Comparison of ENCODE assay signal across 8 cellular contexts in genomic region chr14:24187538-24187915, GRCh38. TPM values are rescaled to one million over a fixed set of nuclear protein-coding genes. Genes with fewer than 3 reads are reported as not detected.
DNase-seq lines count a peak whose midpoint lies in the region; ATAC-seq and TF ChIP-seq lines count a peak whose summit lies in the region.

No MANE protein-coding gene starts in this region.

- no peak for TF ChIP-seq POLR2A in gastroesophageal sphincter (IDR thresholded peaks at IDR 0.05)

- POLR2A ChIA-PET in WTC11 (lab: Charles Lee), result interaction anchor here (0.6 to 1.7 kb wide), 3 partner anchors 55 to 667 kb away, joined by 3 to 8 read pairs (median 7); partner anchors contain the start of genes DCAF11, NRL and TINF2

- DNase-seq in activated CD4-positive, alpha-beta T cell treated with anti-CD3 and anti-CD28 coated beads, Interleukin-2, amount 10 ng/mL, durations not matched to agents 24 days and 14 days, result no peak
- no peak for DNase-seq in activated CD4-positive, alpha-beta T cell treated with anti-CD3 and anti-CD28 coated beads, Interleukin-2, amount 50 U/mL, for 48 hours
- no peak for DNase-seq in WTC11 (ENCODE audit: low spot score)
- DNase-seq in stimulated activated effector memory CD8-positive, alpha-beta T cell treated with anti-CD3 and anti-CD28 coated beads, Interleukin-12 subunit alpha, Interleukin-12 subunit beta, amount 100 ng/mL, for 72 hours (ENCODE audit: low spot score in 2 of 2), result no peak
- no peak for DNase-seq in GM20000 (ENCODE audit: low spot score)
- no peak for DNase-seq in CD14-positive monocyte (ENCODE audit: low spot score)

- H3K27me3 ChIP-seq in gastroesophageal sphincter, result no peaks in the 10 kb centered on the region

- CTCF ChIA-PET in WTC11 (lab: Charles Lee), result interaction anchor here (3.3 kb wide), 1 partner anchor 27 kb away, joined by 24 read pairs; the partner anchor contains the start of gene IRF9

- no peaks in the 10 kb centered on the region for H3K9me3 Mint-ChIP-seq in activated CD4-positive, alpha-beta T cell treated with anti-CD3 and anti-CD28 coated beads, Interleukin-2, amount 10 ng/mL, durations not matched to agents 24 days and 14 days
- H3K9me3 Mint-ChIP-seq in WTC11, result no peaks in the 10 kb centered on the region
- H3K9me3 Mint-ChIP-seq in stimulated activated effector memory CD8-positive, alpha-beta T cell treated with anti-CD3 and anti-CD28 coated beads, Interleukin-12 subunit alpha, Interleukin-12 subunit beta, amount 100 ng/mL, for 72 hours, result no peaks in the 10 kb centered on the region
- H3K9me3 Mint-ChIP-seq in CD14-positive monocyte, result no peaks in the 10 kb centered on the region

- H3K36me3 Mint-ChIP-seq in activated CD4-positive, alpha-beta T cell treated with anti-CD3 and anti-CD28 coated beads, Interleukin-2, amount 10 ng/mL, durations not matched to agents 24 days and 14 days (ENCODE audit: low read depth), result peaks cover 57% of the 10 kb centered on the region
- peaks cover 35% of the 10 kb centered on the region for H3K36me3 Mint-ChIP-seq in WTC11
- H3K36me3 Mint-ChIP-seq in stimulated activated effector memory CD8-positive, alpha-beta T cell treated with anti-CD3 and anti-CD28 coated beads, Interleukin-12 subunit alpha, Interleukin-12 subunit beta, amount 100 ng/mL, for 72 hours, result peaks cover 80% of the 10 kb centered on the region
- H3K36me3 Mint-ChIP-seq in CD14-positive monocyte, result peaks cover 51 to 67% of the 10 kb centered on the region in 2 donors

- TF ChIP-seq EP300 in gastroesophageal sphincter (IDR thresholded peaks at IDR 0.05), result no peak

- peaks cover 0 to 70% of the 10 kb centered on the region in 2 donors for H3K36me3 ChIP-seq in gastroesophageal sphincter

- 100% methylated on average over 1 of the region's 2 CpGs; no CpG with 5 or more reads in 1 of the 2 donors for WGBS in gastroesophageal sphincter (ENCODE audit: low coverage in 1 of 2), 2 donors

- TF ChIP-seq CTCF in WTC11 (IDR thresholded peaks at IDR 0.05), result no peak
- TF ChIP-seq CTCF in gastroesophageal sphincter (IDR thresholded peaks at IDR 0.05), result no peak
- no peak for TF ChIP-seq CTCF in GM20000 (IDR thresholded peaks at IDR 0.05; ENCODE audit: extremely low read depth, missing control alignments)
- TF ChIP-seq CTCF in CD14-positive monocyte (IDR thresholded peaks at IDR 0.05), result no peak

- H3K4me3 Mint-ChIP-seq in activated CD4-positive, alpha-beta T cell treated with anti-CD3 and anti-CD28 coated beads, Interleukin-2, amount 10 ng/mL, durations not matched to agents 24 days and 14 days, result peak overlapping the region; percentile 92
- H3K4me3 Mint-ChIP-seq in WTC11, result peak overlapping the region; percentile 89
- H3K4me3 Mint-ChIP-seq in stimulated activated effector memory CD8-positive, alpha-beta T cell treated with anti-CD3 and anti-CD28 coated beads, Interleukin-12 subunit alpha, Interleukin-12 subunit beta, amount 100 ng/mL, for 72 hours, result peak overlapping the region; percentile 84
- peak overlapping the region in 1 of 2 donors; percentile 83 for H3K4me3 Mint-ChIP-seq in CD14-positive monocyte

- no peaks in the 10 kb centered on the region for H3K9me3 ChIP-seq in gastroesophageal sphincter

- peak overlapping the region; percentile 93 for H3K27ac Mint-ChIP-seq in activated CD4-positive, alpha-beta T cell treated with anti-CD3 and anti-CD28 coated beads, Interleukin-2, amount 10 ng/mL, durations not matched to agents 24 days and 14 days
- H3K27ac Mint-ChIP-seq in WTC11 (no peak overlapping the region), CD14-positive monocyte (peak overlapping the region in 2 of 7 donors; percentile 41 to 95)
- H3K27ac Mint-ChIP-seq in stimulated activated effector memory CD8-positive, alpha-beta T cell treated with anti-CD3 and anti-CD28 coated beads, Interleukin-12 subunit alpha, Interleukin-12 subunit beta, amount 100 ng/mL, for 72 hours, result peak overlapping the region; percentile 80

- no peak for ATAC-seq in WTC11
- ATAC-seq in gastroesophageal sphincter, result no peak
- no peak for ATAC-seq in stimulated activated effector memory CD8-positive, alpha-beta T cell treated with anti-CD3 and anti-CD28 coated beads, Interleukin-12 subunit alpha, Interleukin-12 subunit beta, amount 100 ng/mL, for 72 hours
- no peak for ATAC-seq in HG02610 (IDR thresholded peaks at IDR 0.05; ENCODE audit: unreplicated experiment)

- H3K27me3 Mint-ChIP-seq in activated CD4-positive, alpha-beta T cell treated with anti-CD3 and anti-CD28 coated beads, Interleukin-2, amount 10 ng/mL, durations not matched to agents 24 days and 14 days, result no peaks in the 10 kb centered on the region
- H3K27me3 Mint-ChIP-seq in WTC11 (ENCODE audit: low read depth) (no peaks in the 10 kb centered on the region), CD14-positive monocyte (ENCODE audit: low read depth in 3 of 3) (peaks cover 0 to 3% (median 1%) of the 10 kb centered on the region in 3 donors)

- peak overlapping the region in 1 of 2 donors; percentile 77 for H3K4me3 ChIP-seq in gastroesophageal sphincter

- H3K27ac ChIP-seq in gastroesophageal sphincter, result peak overlapping the region in 3 of 4 donors; percentile 72 to 83 (median 81)

- peaks cover 0 to 28% (median 10%) of the 10 kb centered on the region in 3 donors for H3K4me1 ChIP-seq in gastroesophageal sphincter

- peaks cover 27% of the 10 kb centered on the region for H3K4me1 Mint-ChIP-seq in activated CD4-positive, alpha-beta T cell treated with anti-CD3 and anti-CD28 coated beads, Interleukin-2, amount 10 ng/mL, durations not matched to agents 24 days and 14 days
- H3K4me1 Mint-ChIP-seq in WTC11 (peaks cover 16% of the 10 kb centered on the region), CD14-positive monocyte (peaks cover 25% of the 10 kb centered on the region)
- H3K4me1 Mint-ChIP-seq in stimulated activated effector memory CD8-positive, alpha-beta T cell treated with anti-CD3 and anti-CD28 coated beads, Interleukin-12 subunit alpha, Interleukin-12 subunit beta, amount 100 ng/mL, for 72 hours, result peaks cover 45% of the 10 kb centered on the region

- intact Hi-C loops in activated CD4-positive, alpha-beta T cell treated with anti-CD3 and anti-CD28 coated beads, Interleukin-2, amount 10 ng/mL, durations not matched to agents 24 days and 14 days (cut with micrococcal nuclease), result no loop called here
- intact Hi-C loops in CD14-positive monocyte (cut with micrococcal nuclease), result no loop called here

TF ChIP-seq in WTC11, 78 proteins besides CTCF, POLR2A, EP300 and RAD21 (continues in another document):
- TF ChIP-seq CREB1 (CRISPR knock-in tag; IDR thresholded peaks at IDR 0.05) (no peak), ESRRA (CRISPR knock-in tag; IDR thresholded peaks at IDR 0.05; ENCODE audit: borderline replicate concordance) (no peak), CREM (CRISPR knock-in tag; IDR thresholded peaks at IDR 0.05) (no peak), SMAD4 (CRISPR knock-in tag; IDR thresholded peaks at IDR 0.05) (no peak), ZNF416 (CRISPR knock-in tag; IDR thresholded peaks at IDR 0.05) (no peak), PREB (CRISPR knock-in tag; IDR thresholded peaks at IDR 0.05; ENCODE audit: borderline replicate concordance) (no peak), E2F1 (CRISPR knock-in tag; IDR thresholded peaks at IDR 0.05) (no peak), PRRX2 (CRISPR knock-in tag; IDR thresholded peaks at IDR 0.05) (no peak), FOXP1 (CRISPR knock-in tag; IDR thresholded peaks at IDR 0.05; ENCODE audit: borderline replicate concordance) (no peak), ZNF671 (CRISPR knock-in tag; IDR thresholded peaks at IDR 0.05) (no peak)

RNA-seq across cellular contexts. Expression of gene IPO4, which starts 1.1 kb away (rescaled TPM):
- 107 and 112 TPM in 2 replicates for total RNA-seq in activated CD4-positive, alpha-beta T cell treated with anti-CD3 and anti-CD28 coated beads, Interleukin-2, amount 10 ng/mL, durations not matched to agents 24 days and 14 days
- 87.6 to 128 TPM (median 91.2 TPM) in 3 replicates for total RNA-seq in WTC11 (2021)
- 10 to 100 TPM; 16.8 to 31.6 (median 27.0) TPM for total RNA-seq in gastroesophageal sphincter
- polyA plus RNA-seq in CD14-positive monocyte, result 1 to 10 TPM; 4.1 to 4.3 TPM

RNA-seq across cellular contexts. Expression of gene TM9SF1, which starts 7.7 kb away (rescaled TPM):
- 35.1 and 36.4 TPM in 2 replicates for total RNA-seq in activated CD4-positive, alpha-beta T cell treated with anti-CD3 and anti-CD28 coated beads, Interleukin-2, amount 10 ng/mL, durations not matched to agents 24 days and 14 days
- total RNA-seq in WTC11 (2021), result 27.9 to 29.2 TPM (median 28.4 TPM) in 3 replicates
- 10 to 100 TPM; 34.7 to 53.3 (median 45.0) TPM for total RNA-seq in gastroesophageal sphincter
- 10 to 100 TPM; 51.1 to 56.0 TPM for polyA plus RNA-seq in CD14-positive monocyte

RNA-seq across cellular contexts. Expression of gene REC8, which starts 15.6 kb away (rescaled TPM):
- total RNA-seq in activated CD4-positive, alpha-beta T cell treated with anti-CD3 and anti-CD28 coated beads, Interleukin-2, amount 10 ng/mL, durations not matched to agents 24 days and 14 days, result 33.8 and 34.3 TPM in 2 replicates
- total RNA-seq in WTC11 (2021), result 29.6 to 32.2 TPM (median 31.5 TPM) in 3 replicates
- 1 to 10 TPM; 1.6 to 8.2 (median 6.8) TPM for total RNA-seq in gastroesophageal sphincter
- 1 to 10 TPM; 1.4 to 2.3 TPM for polyA plus RNA-seq in CD14-positive monocyte

RNA-seq across cellular contexts. Expression of gene TSSK4, which starts 18.0 kb away (rescaled TPM):
- total RNA-seq in activated CD4-positive, alpha-beta T cell treated with anti-CD3 and anti-CD28 coated beads, Interleukin-2, amount 10 ng/mL, durations not matched to agents 24 days and 14 days, result 0.26 and 0.36 TPM in 2 replicates
- total RNA-seq in WTC11 (2021) (0.13 to 0.16 TPM in 2 of 3 replicates, not detected in the other), gastroesophageal sphincter (under 1 TPM in 1 of 4 donors, not detected in 3; 0.40 TPM)
- polyA plus RNA-seq in CD14-positive monocyte, result under 1 TPM in 1 of 2 donors, not detected in 1; 0.13 TPM

RNA-seq across cellular contexts. Expression of gene CHMP4A, which starts 25.8 kb away (rescaled TPM):
- 88.0 and 89.9 TPM in 2 replicates for total RNA-seq in activated CD4-positive, alpha-beta T cell treated with anti-CD3 and anti-CD28 coated beads, Interleukin-2, amount 10 ng/mL, durations not matched to agents 24 days and 14 days
- total RNA-seq in WTC11 (2021) (32.7 to 38.5 TPM (median 36.5 TPM) in 3 replicates), gastroesophageal sphincter (100 to 1,000 TPM in 2 of 4 donors, 10 to 100 TPM in 2; 93.4 to 134 (median 106) TPM)
- polyA plus RNA-seq in CD14-positive monocyte, result 100 to 1,000 TPM; 102 to 128 TPM
